In the genomic region with DNA sequence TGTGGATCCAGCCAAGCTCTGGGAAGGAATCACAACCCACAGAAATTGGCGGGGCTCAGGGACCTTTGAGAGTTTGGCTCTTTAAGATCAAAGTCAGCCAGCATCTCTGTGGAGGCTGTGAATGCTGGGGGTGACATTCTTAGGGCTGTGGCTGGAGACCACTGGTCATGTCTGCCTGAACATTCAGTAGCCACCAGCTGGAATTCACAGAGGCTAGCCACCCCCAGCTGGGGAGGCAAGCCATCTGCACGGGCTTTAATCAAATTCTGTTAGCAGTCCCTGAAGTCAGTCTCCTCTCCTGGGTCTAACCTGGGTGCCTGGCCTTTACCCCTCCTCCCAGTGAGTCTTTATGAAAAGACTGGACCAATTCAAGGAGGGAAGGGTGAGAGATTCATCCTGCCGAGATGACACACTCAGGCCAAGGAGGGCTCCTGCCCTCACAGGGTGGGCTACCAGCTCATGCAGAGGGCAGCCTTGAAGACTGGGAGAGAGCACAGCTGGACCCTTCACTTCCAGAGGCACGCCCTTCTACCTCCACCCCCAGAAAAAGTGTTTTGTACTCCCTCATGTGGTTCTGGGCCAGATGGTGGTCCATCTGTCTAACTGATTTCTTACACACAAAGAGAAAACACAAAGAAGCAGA, we compare ENCODE assay signal across 16 cellular contexts.
DNase-seq lines count a peak whose midpoint lies in the region; ATAC-seq and TF ChIP-seq lines count a peak whose summit lies in the region.
"Had no signal": no experiment of that assay in that cellular context is flagged by ENCODE, and none has a peak within 500 bp of the region (broad histone marks: within the 10 kb centered on the region; RNA-seq: fewer than 3 reads in every experiment).

No MANE protein-coding gene starts in this region.

- no peak for DNase-seq in stimulated activated naive CD8-positive, alpha-beta T cell treated with anti-CD3 and anti-CD28 coated beads, Interleukin-15, amount 100 ng/mL, for 72 hours
- DNase-seq in stimulated activated naive CD8-positive, alpha-beta T cell treated with anti-CD3 and anti-CD28 coated beads, Interleukin-15, Interleukin-2, amounts not matched to agents 100 U/mL and 50 U/mL, for 24 hours: no peak
- DNase-seq in NCI-H82 (lab: John Stamatoyannopoulos, UW) (peak; percentile 92), myocyte (ENCODE audit: low read depth) (peak; percentile 85), smooth muscle cell of the brain vasculature (ENCODE audit: low read depth, low spot score) (peak; percentile 62), H4 (ENCODE audit: low spot score) (no peak), NCI-H1436 (lab: John Stamatoyannopoulos, UW) (no peak), thyroid gland (no peak)
- DNase-seq: C1 segment of cervical spinal cord, GF-D8, HFFc6, MM.1S, NCI-H1092 treated with DMSO at 0.1 percent for 48 hours, NCI-H187, SHP77 treated with DMSO at 0.1 percent for 48 hours had no signal

- WGBS in thyroid gland, 2 donors: 64 to 71% methylated on average over 4 of the region's 4 CpGs

- H3K27me3 ChIP-seq in thyroid gland: no peaks in the 10 kb centered on the region

- no peaks in the 10 kb centered on the region for H3K4me1 ChIP-seq in thyroid gland

- H3K27ac Mint-ChIP-seq in stimulated activated naive CD8-positive, alpha-beta T cell treated with anti-CD3 and anti-CD28 coated beads, Interleukin-15, amount 100 ng/mL, for 72 hours: no peak overlapping the region
- H3K27ac Mint-ChIP-seq: HFFc6 had no signal

- intact Hi-C loops in thyroid gland (cut with DNase I): no loop called here

- no peak overlapping the region for H3K27ac ChIP-seq in thyroid gland
- H3K27ac ChIP-seq: A549 had no signal

- no peaks in the 10 kb centered on the region for H3K9me3 Mint-ChIP-seq in stimulated activated naive CD8-positive, alpha-beta T cell treated with anti-CD3 and anti-CD28 coated beads, Interleukin-15, amount 100 ng/mL, for 72 hours
- H3K9me3 Mint-ChIP-seq: HFFc6 had no signal

- H3K4me1 Mint-ChIP-seq in stimulated activated naive CD8-positive, alpha-beta T cell treated with anti-CD3 and anti-CD28 coated beads, Interleukin-15, amount 100 ng/mL, for 72 hours: no peaks in the 10 kb centered on the region

- peak; percentile 8 for ATAC-seq in stimulated activated naive CD8-positive, alpha-beta T cell treated with anti-CD3 and anti-CD28 coated beads, Interleukin-15, amount 100 ng/mL, for 72 hours
- ATAC-seq in stimulated activated naive CD8-positive, alpha-beta T cell treated with anti-CD3 and anti-CD28 coated beads, Interleukin-15, Interleukin-2, amounts not matched to agents 100 U/mL and 50 U/mL, for 24 hours: no peak
- ATAC-seq: A549 had no signal

- no peaks in the 10 kb centered on the region for H3K9me3 ChIP-seq in thyroid gland
- H3K9me3 ChIP-seq: A549 had no signal

- H3K4me3 ChIP-seq in thyroid gland (replicated peaks in 1 of 3): no peak overlapping the region
- H3K4me3 ChIP-seq: A549 had no signal

- TF ChIP-seq CTCF in thyroid gland (IDR thresholded peaks at IDR 0.05): no peak

- no peaks in the 10 kb centered on the region for H3K36me3 ChIP-seq in thyroid gland

- H3K27me3 Mint-ChIP-seq in stimulated activated naive CD8-positive, alpha-beta T cell treated with anti-CD3 and anti-CD28 coated beads, Interleukin-15, amount 100 ng/mL, for 72 hours: peaks cover 39% of the 10 kb centered on the region

- H3K4me3 Mint-ChIP-seq in stimulated activated naive CD8-positive, alpha-beta T cell treated with anti-CD3 and anti-CD28 coated beads, Interleukin-15, amount 100 ng/mL, for 72 hours: no peak overlapping the region
- H3K4me3 Mint-ChIP-seq: HFFc6 had no signal

- TF ChIP-seq POLR2A in thyroid gland (IDR thresholded peaks at IDR 0.05): no peak

Comparison
In these comparisons a context has a peak if more than half of its experiments do, and no peak if none do; other contexts are left out.
1. DNase-seq: peak in NCI-H82 (single experiment), myocyte (single experiment) and smooth muscle cell of the brain vasculature (single experiment); none in stimulated activated naive CD8-positive, alpha-beta T cell treated with anti-CD3 and anti-CD28 coated beads, Interleukin-15, amount 100 ng/mL, for 72 hours (0 of 2), stimulated activated naive CD8-positive, alpha-beta T cell treated with anti-CD3 and anti-CD28 coated beads, Interleukin-15, Interleukin-2, amounts not matched to agents 100 U/mL and 50 U/mL, for 24 hours (single experiment), H4 (single experiment), NCI-H1436 (single experiment) and thyroid gland (0 of 2).